Comparison of ENCODE assay signal across 1 cellular context in the genomic region with DNA sequence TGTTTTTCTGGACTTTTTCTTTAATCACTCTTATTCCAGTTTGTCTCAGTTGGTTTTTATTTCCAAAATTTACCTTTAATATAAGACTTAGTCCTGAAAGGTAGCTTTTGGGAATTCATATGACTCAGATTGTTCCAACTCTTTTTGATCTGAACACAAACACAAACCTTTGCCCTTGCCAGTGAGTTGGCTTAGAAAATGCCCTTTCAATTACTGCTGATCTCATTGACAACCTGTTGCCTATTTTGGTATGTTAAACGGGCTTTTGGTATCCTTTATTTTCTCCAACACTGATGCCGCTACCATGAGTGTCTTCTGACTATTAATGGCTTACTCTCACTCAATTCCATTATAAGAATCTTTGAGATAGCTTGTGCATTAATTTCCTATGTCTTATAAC.
TF ChIP-seq lines count a peak whose summit lies in the region.

No MANE protein-coding gene starts in this region.

TF ChIP-seq in HepG2, 621 proteins besides CTCF, POLR2A, EP300 and RAD21 (continued from another document):
- TF ChIP-seq PLSCR1 (CRISPR knock-in tag; IDR thresholded peaks at IDR 0.05; ENCODE audit: borderline replicate concordance) (no peak), SP4 (CRISPR knock-in tag; IDR thresholded peaks at IDR 0.05) (no peak), MAZ (IDR thresholded peaks at IDR 0.05; ENCODE audit: borderline replicate concordance, low read depth, low read length) (no peak), MAZ (CRISPR knock-in tag; IDR thresholded peaks at IDR 0.05; ENCODE audit: low read depth) (no peak), TFDP1 (CRISPR knock-in tag; IDR thresholded peaks at IDR 0.05; ENCODE audit: borderline replicate concordance) (no peak), SMAD9 (CRISPR knock-in tag; IDR thresholded peaks at IDR 0.05) (no peak), ESRRA (CRISPR knock-in tag; IDR thresholded peaks at IDR 0.05; ENCODE audit: low read depth) (no peak)
- TF ChIP-seq, protein P1, sequence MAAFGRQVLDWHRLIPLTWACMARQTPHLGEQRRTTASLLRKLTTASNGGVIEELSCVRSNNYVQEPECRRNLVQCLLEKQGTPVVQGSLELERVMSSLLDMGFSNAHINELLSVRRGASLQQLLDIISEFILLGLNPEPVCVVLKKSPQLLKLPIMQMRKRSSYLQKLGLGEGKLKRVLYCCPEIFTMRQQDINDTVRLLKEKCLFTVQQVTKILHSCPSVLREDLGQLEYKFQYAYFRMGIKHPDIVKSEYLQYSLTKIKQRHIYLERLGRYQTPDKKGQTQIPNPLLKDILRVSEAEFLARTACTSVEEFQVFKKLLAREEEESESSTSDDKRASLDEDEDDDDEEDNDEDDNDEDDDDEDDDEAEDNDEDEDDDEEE (CRISPR knock-in tag; IDR thresholded peaks at IDR 0.05), result no peak
- TF ChIP-seq, protein P2, sequence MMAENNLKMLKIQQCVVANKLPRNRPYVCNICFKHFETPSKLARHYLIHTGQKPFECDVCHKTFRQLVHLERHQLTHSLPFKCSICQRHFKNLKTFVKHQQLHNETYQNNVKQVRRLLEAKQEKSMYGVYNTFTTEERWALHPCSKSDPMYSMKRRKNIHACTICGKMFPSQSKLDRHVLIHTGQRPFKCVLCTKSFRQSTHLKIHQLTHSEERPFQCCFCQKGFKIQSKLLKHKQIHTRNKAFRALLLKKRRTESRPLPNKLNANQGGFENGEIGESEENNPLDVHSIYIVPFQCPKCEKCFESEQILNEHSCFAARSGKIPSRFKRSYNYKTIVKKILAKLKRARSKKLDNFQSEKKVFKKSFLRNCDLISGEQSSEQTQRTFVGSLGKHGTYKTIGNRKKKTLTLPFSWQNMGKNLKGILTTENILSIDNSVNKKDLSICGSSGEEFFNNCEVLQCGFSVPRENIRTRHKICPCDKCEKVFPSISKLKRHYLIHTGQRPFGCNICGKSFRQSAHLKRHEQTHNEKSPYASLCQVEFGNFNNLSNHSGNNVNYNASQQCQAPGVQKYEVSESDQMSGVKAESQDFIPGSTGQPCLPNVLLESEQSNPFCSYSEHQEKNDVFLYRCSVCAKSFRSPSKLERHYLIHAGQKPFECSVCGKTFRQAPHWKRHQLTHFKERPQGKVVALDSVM (CRISPR knock-in tag; IDR thresholded peaks at IDR 0.05), result no peak
- TF ChIP-seq, protein P3, sequence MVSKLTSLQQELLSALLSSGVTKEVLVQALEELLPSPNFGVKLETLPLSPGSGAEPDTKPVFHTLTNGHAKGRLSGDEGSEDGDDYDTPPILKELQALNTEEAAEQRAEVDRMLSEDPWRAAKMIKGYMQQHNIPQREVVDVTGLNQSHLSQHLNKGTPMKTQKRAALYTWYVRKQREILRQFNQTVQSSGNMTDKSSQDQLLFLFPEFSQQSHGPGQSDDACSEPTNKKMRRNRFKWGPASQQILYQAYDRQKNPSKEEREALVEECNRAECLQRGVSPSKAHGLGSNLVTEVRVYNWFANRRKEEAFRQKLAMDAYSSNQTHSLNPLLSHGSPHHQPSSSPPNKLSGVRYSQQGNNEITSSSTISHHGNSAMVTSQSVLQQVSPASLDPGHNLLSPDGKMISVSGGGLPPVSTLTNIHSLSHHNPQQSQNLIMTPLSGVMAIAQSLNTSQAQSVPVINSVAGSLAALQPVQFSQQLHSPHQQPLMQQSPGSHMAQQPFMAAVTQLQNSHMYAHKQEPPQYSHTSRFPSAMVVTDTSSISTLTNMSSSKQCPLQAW (CRISPR knock-in tag; IDR thresholded peaks at IDR 0.05), result no peak
TF ChIP-seq in HepG2: peak in this region for 0.
